ENCODE assay signal across 23 cellular contexts in the genomic region with DNA sequence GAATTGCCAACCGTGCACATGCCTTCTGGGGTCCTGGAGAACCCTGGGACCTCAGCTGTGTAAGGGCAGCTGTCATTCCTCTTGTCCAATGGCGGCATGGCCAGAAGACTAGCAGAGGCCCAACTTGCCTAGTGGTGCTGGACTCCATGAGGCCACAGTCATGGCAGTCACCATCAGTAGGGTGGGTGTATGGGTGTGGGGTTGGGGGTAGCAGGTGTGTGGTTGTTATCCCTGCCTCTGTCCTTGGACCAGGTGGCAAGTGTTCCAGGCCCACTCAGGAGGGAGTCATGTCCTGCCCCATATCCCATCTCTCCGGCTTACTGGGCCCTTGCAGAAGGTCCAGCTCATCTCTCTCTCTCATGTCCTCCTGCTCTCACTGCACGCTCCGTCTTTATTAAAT.
DNase-seq lines count a peak whose midpoint lies in the region; ATAC-seq and TF ChIP-seq lines count a peak whose summit lies in the region.
"Had no signal": no experiment of that assay in that cellular context is flagged by ENCODE, and none has a peak within 500 bp of the region (broad histone marks: within the 10 kb centered on the region; RNA-seq: fewer than 3 reads in every experiment).

No MANE protein-coding gene starts in this region.

- no peak for DNase-seq in lower lobe of right lung
- no peak for DNase-seq in stimulated activated effector memory CD8-positive, alpha-beta T cell treated with anti-CD3 and anti-CD28 coated beads, Interleukin-12 subunit alpha, Interleukin-12 subunit beta, amount 100 ng/mL, for 72 hours (ENCODE audit: low spot score in 2 of 2)
- no peak for DNase-seq in aorta
- DNase-seq in MV-4-11 (lab: John Stamatoyannopoulos, UW), result no peak
- DNase-seq: 8988T; ACHN; BE2C; C1 segment of cervical spinal cord; CD4-positive, alpha-beta memory T cell; CD4-positive, CD25-positive, alpha-beta regulatory T cell; CD8-positive, alpha-beta memory T cell; COR-L47; DMS 273 treated with DMSO at 0.1 percent for 48 hours; DMS153; DMS53; DMS79; DND-41; EL; GF-D8 had no signal

- no peaks in the 10 kb centered on the region for H3K4me1 Mint-ChIP-seq in stimulated activated effector memory CD8-positive, alpha-beta T cell treated with anti-CD3 and anti-CD28 coated beads, Interleukin-12 subunit alpha, Interleukin-12 subunit beta, amount 100 ng/mL, for 72 hours
- H3K4me1 Mint-ChIP-seq: CD4-positive, alpha-beta memory T cell; CD4-positive, CD25-positive, alpha-beta regulatory T cell; CD8-positive, alpha-beta memory T cell had no signal

- peaks cover 4% of the 10 kb centered on the region for H3K9me3 Mint-ChIP-seq in stimulated activated effector memory CD8-positive, alpha-beta T cell treated with anti-CD3 and anti-CD28 coated beads, Interleukin-12 subunit alpha, Interleukin-12 subunit beta, amount 100 ng/mL, for 72 hours
- H3K9me3 Mint-ChIP-seq: CD4-positive, alpha-beta memory T cell had no signal

- intact Hi-C loops in lower lobe of right lung (cut with DNase I) (no loop called here), aorta (cut with DNase I) (no loop called here)

- H3K9me3 ChIP-seq in lower lobe of right lung, result no peaks in the 10 kb centered on the region
- no peaks in the 10 kb centered on the region for H3K9me3 ChIP-seq in aorta (ENCODE audit: control insufficient read depth, low read length)
- H3K9me3 ChIP-seq: BE2C, BLaER1 had no signal

- H3K27ac Mint-ChIP-seq in stimulated activated effector memory CD8-positive, alpha-beta T cell treated with anti-CD3 and anti-CD28 coated beads, Interleukin-12 subunit alpha, Interleukin-12 subunit beta, amount 100 ng/mL, for 72 hours, result no peak overlapping the region
- H3K27ac Mint-ChIP-seq: CD14-positive monocyte; CD4-positive, alpha-beta memory T cell; CD4-positive, CD25-positive, alpha-beta regulatory T cell; CD8-positive, alpha-beta memory T cell had no signal

- no peaks in the 10 kb centered on the region for H3K36me3 ChIP-seq in lower lobe of right lung
- no peaks in the 10 kb centered on the region for H3K36me3 ChIP-seq in aorta (ENCODE audit: control insufficient read depth in 1 of 2, insufficient read depth in 2 of 2, low read length in 1 of 2)
- H3K36me3 ChIP-seq: BE2C, BLaER1 had no signal

- H3K4me3 Mint-ChIP-seq in stimulated activated effector memory CD8-positive, alpha-beta T cell treated with anti-CD3 and anti-CD28 coated beads, Interleukin-12 subunit alpha, Interleukin-12 subunit beta, amount 100 ng/mL, for 72 hours, result no peak overlapping the region
- H3K4me3 Mint-ChIP-seq: CD14-positive monocyte; CD4-positive, alpha-beta memory T cell; CD4-positive, CD25-positive, alpha-beta regulatory T cell; CD8-positive, alpha-beta memory T cell had no signal

- H3K27ac ChIP-seq in lower lobe of right lung (no peak overlapping the region), aorta (ENCODE audit: low read depth in 1 of 2, low read length in 2 of 2) (no peak overlapping the region)
- H3K27ac ChIP-seq: BLaER1 had no signal

- 76 to 83% methylated on average over 5 of the region's 5 CpGs for WGBS in aorta, 2 donors

- ATAC-seq in lower lobe of right lung (peak; percentile 9 to 21), aorta (ENCODE audit: low FRiP score) (peak; percentile 54), HG02610 (IDR thresholded peaks at IDR 0.05; ENCODE audit: unreplicated experiment) (no peak), HG02884 (IDR thresholded peaks at IDR 0.05; ENCODE audit: unreplicated experiment) (no peak)
- ATAC-seq in stimulated activated effector memory CD8-positive, alpha-beta T cell treated with anti-CD3 and anti-CD28 coated beads, Interleukin-12 subunit alpha, Interleukin-12 subunit beta, amount 100 ng/mL, for 72 hours, result peak; percentile 43

- H3K36me3 Mint-ChIP-seq in stimulated activated effector memory CD8-positive, alpha-beta T cell treated with anti-CD3 and anti-CD28 coated beads, Interleukin-12 subunit alpha, Interleukin-12 subunit beta, amount 100 ng/mL, for 72 hours, result no peaks in the 10 kb centered on the region
- H3K36me3 Mint-ChIP-seq: CD14-positive monocyte; CD4-positive, alpha-beta memory T cell; CD4-positive, CD25-positive, alpha-beta regulatory T cell; CD8-positive, alpha-beta memory T cell had no signal

- no peaks in the 10 kb centered on the region for H3K27me3 ChIP-seq in lower lobe of right lung (ENCODE audit: low read depth)
- no peaks in the 10 kb centered on the region for H3K27me3 ChIP-seq in aorta (ENCODE audit: control insufficient read depth in 1 of 2, insufficient read depth in 2 of 2, low read length in 1 of 2)
- H3K27me3 ChIP-seq: BE2C, BLaER1 had no signal

- TF ChIP-seq CTCF in lower lobe of right lung (IDR thresholded peaks at IDR 0.05), result no peak

- no peaks in the 10 kb centered on the region for H3K4me1 ChIP-seq in lower lobe of right lung
- no peaks in the 10 kb centered on the region for H3K4me1 ChIP-seq in aorta (ENCODE audit: control insufficient read depth in 1 of 2, insufficient read depth in 2 of 2, low read length in 2 of 2)
- H3K4me1 ChIP-seq: BE2C, BLaER1 had no signal

- H3K4me3 ChIP-seq in lower lobe of right lung (no peak overlapping the region), aorta (ENCODE audit: low read length in 2 of 2) (no peak overlapping the region)
- H3K4me3 ChIP-seq: BLaER1 had no signal

Comparison
In these comparisons a context has a peak if more than half of its experiments do, and no peak if none do; other contexts are left out.
1. ATAC-seq: peak in lower lobe of right lung (2 of 2), stimulated activated effector memory CD8-positive, alpha-beta T cell treated with anti-CD3 and anti-CD28 coated beads, Interleukin-12 subunit alpha, Interleukin-12 subunit beta, amount 100 ng/mL, for 72 hours (single experiment) and aorta (single experiment); none in HG02610 (single experiment) and HG02884 (single experiment).